Comparison of ENCODE assay signal across 8 cellular contexts in genomic region chr11:118530683-118531596, GRCh38. TPM values are rescaled to one million over a fixed set of nuclear protein-coding genes. Genes with fewer than 3 reads are reported as not detected.
DNase-seq lines count a peak whose midpoint lies in the region; ATAC-seq, FAIRE-seq and TF ChIP-seq lines count a peak whose summit lies in the region.

TMEM25 (plus strand) TSS chr11:118531192; CDS start chr11:118531802, 610 bp downstream.

- H3K27ac ChIP-seq in A549 (peak within 1 kb of the TSS; percentile 62 to 84; a peak in 5 of 6 replicates), osteoblast (ENCODE audit: low read depth, low read length) (no peak within 1 kb of the TSS)

- H3K4me2 ChIP-seq in A549 (peak within 1 kb of the TSS; percentile 87), osteoblast (ENCODE audit: insufficient read depth, low read length) (peak within 1 kb of the TSS; percentile 78)

- no peaks in the 10 kb centered on the region for H3K27me3 Mint-ChIP-seq in activated naive CD4-positive, alpha-beta T cell treated with anti-CD3 and anti-CD28 coated beads for 36 hours (ENCODE audit: low read depth)

- no peak for FAIRE-seq in A549 (lab: Jason Lieb, UNC)

- no peaks in the 10 kb centered on the region for H3K36me3 ChIP-seq in osteoblast (ENCODE audit: insufficient read depth, low read length)

- H3K27ac Mint-ChIP-seq in activated naive CD4-positive, alpha-beta T cell treated with anti-CD3 and anti-CD28 coated beads for 36 hours, result no peak within 1 kb of the TSS

- ATAC-seq in A549, result peak; percentile 30 to 64; a peak in 4 of 6 replicates
- ATAC-seq in HG03460 (IDR thresholded peaks at IDR 0.05; ENCODE audit: unreplicated experiment), result peak; percentile 69

- POLR2A ChIA-PET in A549 (lab: Yijun Ruan, JAX), result no interaction called here

- CTCF ChIA-PET in A549 (lab: Yijun Ruan, JAX), result no interaction called here
- CTCF ChIA-PET in activated naive CD4-positive, alpha-beta T cell treated with anti-CD3 and anti-CD28 coated beads for 36 hours (lab: Charles Lee), result no interaction called here

- peaks cover 30% of the 10 kb centered on the region for H3K4me1 Mint-ChIP-seq in activated naive CD4-positive, alpha-beta T cell treated with anti-CD3 and anti-CD28 coated beads for 36 hours (ENCODE audit: low read depth)

- no peaks in the 10 kb centered on the region for H3K4me1 ChIP-seq in A549
- peaks cover 11% of the 10 kb centered on the region for H3K4me1 ChIP-seq in osteoblast (ENCODE audit: insufficient read depth, low read length)

- TF ChIP-seq CTCF in A549 (IDR thresholded peaks at IDR 0.05) (no peak), osteoblast (IDR thresholded peaks at IDR 0.05; ENCODE audit: extremely low read depth, low read depth, low read length) (no peak)

- H4K20me1 ChIP-seq in osteoblast (ENCODE audit: insufficient read depth, low read length), result no peaks in the 10 kb centered on the region

- TF ChIP-seq POLR2A in A549 (IDR thresholded peaks at IDR 0.05; ENCODE audit: low read length), result no peak
- TF ChIP-seq POLR2A in GM18526 (IDR thresholded peaks at IDR 0.05; ENCODE audit: extremely low read depth, insufficient read length), result peak; percentile 21

- H3K27me3 ChIP-seq in osteoblast (ENCODE audit: insufficient read depth, low read length), result no peaks in the 10 kb centered on the region

- H2AFZ ChIP-seq in osteoblast (ENCODE audit: low read length), result peak within 1 kb of the TSS; percentile 68

- intact Hi-C loops in activated naive CD4-positive, alpha-beta T cell treated with anti-CD3 and anti-CD28 coated beads for 36 hours (cut with micrococcal nuclease), result loop anchor here (1.0 to 2.0 kb wide), 3 partner anchors 35 to 488 kb away; partner anchors contain the start of genes ATP5MG, RPS25 and TRAPPC4
- intact Hi-C loops in head of caudate nucleus (cut with DNase I), result loop anchor here (5.0 kb wide), 1 partner anchor 36 kb away; the partner anchor contains the start of gene IFT46

- no peak for TF ChIP-seq RAD21 in A549 (conservative IDR thresholded peaks at IDR 0.05 in 1 of 2, IDR thresholded peaks at IDR 0.05 in 1 of 2)

- no peaks in the 10 kb centered on the region for H3K36me3 Mint-ChIP-seq in activated naive CD4-positive, alpha-beta T cell treated with anti-CD3 and anti-CD28 coated beads for 36 hours (ENCODE audit: low read depth)

- H3K9me3 ChIP-seq in A549, result no peaks in the 10 kb centered on the region
- H3K9me3 ChIP-seq in osteoblast (ENCODE audit: low read depth, low read length), result no peaks in the 10 kb centered on the region

- TF ChIP-seq EP300 in A549 (IDR thresholded peaks at IDR 0.05), result no peak

- H3K4me3 Mint-ChIP-seq in activated naive CD4-positive, alpha-beta T cell treated with anti-CD3 and anti-CD28 coated beads for 36 hours, result peak within 1 kb of the TSS; percentile 95

- WGBS in A549 (ENCODE audit: missing lambda C conversion rate), result 77% methylated on average over 18 of the region's 94 CpGs

- H3K79me2 ChIP-seq in osteoblast (ENCODE audit: insufficient read depth, low read length), result no peaks in the 10 kb centered on the region

- no peaks in the 10 kb centered on the region for H3K9me3 Mint-ChIP-seq in activated naive CD4-positive, alpha-beta T cell treated with anti-CD3 and anti-CD28 coated beads for 36 hours

- H3K4me3 ChIP-seq in A549 (peak within 1 kb of the TSS; percentile 66), osteoblast (ENCODE audit: insufficient read depth, low read length) (peak within 1 kb of the TSS; percentile 83)

- no peak for DNase-seq in A549 (ENCODE audit: low read depth in 1 of 2, low spot score in 1 of 2)
- DNase-seq in SHP77 treated with DMSO at 0.1 percent for 48 hours (lab: John Stamatoyannopoulos, UW), result peak; percentile 21
- DNase-seq in activated naive CD4-positive, alpha-beta T cell treated with anti-CD3 and anti-CD28 coated beads for 36 hours, result peak; percentile 75
- peak; percentile 46 to 92 (median 84) for DNase-seq in head of caudate nucleus
- peak; percentile 96 for DNase-seq in osteoblast (ENCODE audit: insufficient read length, low spot score, missing footprints)
- peak; percentile 62 for DNase-seq in superior temporal gyrus (ENCODE audit: extremely low spot score)

TF ChIP-seq in A549, 52 proteins besides CTCF, POLR2A, EP300 and RAD21:
- TF ChIP-seq GATA3 (IDR thresholded peaks at IDR 0.05; ENCODE audit: borderline replicate concordance) (no peak), JUN (IDR thresholded peaks at IDR 0.05) (peak in 1 of 2 experiments; percentile 19; a peak in 1 of 5 replicates), ZNF302 (CRISPR knock-in tag; IDR thresholded peaks at IDR 0.05) (no peak)

RNA-seq across cellular contexts. Expression of gene TMEM25, which starts in this region (rescaled TPM):
- polyA plus RNA-seq in A549 (2011; rRNA removed) (0.56 and 0.57 TPM in 2 replicates), A549 (2017; fragmentation: RNase III; extraction: RNeasy Plus Mini Kit Qiagen cat#74134 plus additional on column Dnase treatment) (0.58 to 0.82 TPM (median 0.75 TPM) in 3 replicates)
- polyA plus RNA-seq in A549 (2012; cell fraction: cytosol; rRNA removed), result 0.61 and 0.74 TPM in 2 replicates
- polyA plus RNA-seq in A549 (2012; cell fraction: nucleus; rRNA removed), result 1.0 and 1.3 TPM in 2 replicates
- polyA minus RNA-seq in A549 (2011; rRNA and poly(A)+ RNA removed), result 0.83 and 2.1 TPM in 2 replicates
- total RNA-seq in activated naive CD4-positive, alpha-beta T cell treated with anti-CD3 and anti-CD28 coated beads for 36 hours, result 10 to 100 TPM; 13.3 to 14.1 TPM
- total RNA-seq in osteoblast, result 10.1 and 11.2 TPM in 2 replicates

Comparison
In these comparisons a context has a peak if more than half of its experiments do, and no peak if none do; other contexts are left out.
1. DNase-seq: peak in SHP77 treated with DMSO at 0.1 percent for 48 hours (single experiment), activated naive CD4-positive, alpha-beta T cell treated with anti-CD3 and anti-CD28 coated beads for 36 hours (single experiment), head of caudate nucleus (42 of 42), osteoblast (single experiment) and superior temporal gyrus (single experiment); none in A549 (0 of 2).